In genomic region chr20:11807070-11807741, GRCh38 we compare ENCODE assay signal across 15 cellular contexts.
A peak's percentile ranks its signal among the peaks of the same experiment; 100 is the strongest.
DNase-seq lines count a peak whose midpoint lies in the region; ATAC-seq and TF ChIP-seq lines count a peak whose summit lies in the region.
"Had no signal": no experiment of that assay in that cellular context is flagged by ENCODE, and none has a peak within 500 bp of the region (broad histone marks: within the 10 kb centered on the region; RNA-seq: fewer than 3 reads in every experiment).

No MANE protein-coding gene starts in this region.

- H3K9me3 ChIP-seq in SJSA1 (replicated peaks), result no peaks in the 10 kb centered on the region
- peaks cover 0 to 4% (median 0%) of the 10 kb centered on the region in 4 donors for H3K9me3 ChIP-seq in sigmoid colon
- no peaks in the 10 kb centered on the region for H3K9me3 ChIP-seq in tibial artery
- H3K9me3 ChIP-seq: suprapubic skin had no signal

- DNase-seq in GM04504 (ENCODE audit: low read depth) (peak; percentile 82), SJSA1 (ENCODE audit: low read depth in 1 of 2, low spot score in 2 of 2) (peak; percentile 47 to 82), fibroblast of peridontal ligament (ENCODE audit: extremely low read depth) (peak; percentile 96), sigmoid colon (no peak), tibial artery (no peak)
- no peak for DNase-seq in activated CD4-positive, CD25-positive, alpha-beta regulatory T cell treated with anti-CD3 and anti-CD28 coated beads, Interleukin-2, amount 50 U/mL, for 72 hours
- DNase-seq: activated B cell treated with CpG ODN at 0.5 μM for 24 hours; DMS79; NCI-H2171; nephron progenitor cell; stimulated activated CD4-positive, alpha-beta T cell treated with anti-CD3 and anti-CD28 coated beads, Interleukin-4, amount 100 ng/mL, for 24 hours had no signal

- no peak for TF ChIP-seq CTCF in sigmoid colon (IDR thresholded peaks at IDR 0.05)
- TF ChIP-seq CTCF in tibial artery (IDR thresholded peaks at IDR 0.05), result no peak

- TF ChIP-seq POLR2A in sigmoid colon (IDR thresholded peaks at IDR 0.05), result no peak

- WGBS in sigmoid colon, 2 donors, result 47 to 64% methylated on average over 3 of the region's 3 CpGs

- H3K36me3 ChIP-seq in SJSA1, result no peaks in the 10 kb centered on the region
- no peaks in the 10 kb centered on the region for H3K36me3 ChIP-seq in sigmoid colon
- no peaks in the 10 kb centered on the region for H3K36me3 ChIP-seq in tibial artery
- H3K36me3 ChIP-seq: suprapubic skin had no signal

- no peak for TF ChIP-seq EP300 in sigmoid colon (IDR thresholded peaks at IDR 0.05)

- H3K27me3 ChIP-seq in SJSA1 (replicated peaks) (no peaks in the 10 kb centered on the region), sigmoid colon (no peaks in the 10 kb centered on the region), tibial artery (no peaks in the 10 kb centered on the region)
- H3K27me3 ChIP-seq: suprapubic skin had no signal

- H3K4me1 ChIP-seq in SJSA1 (replicated peaks) (peaks cover 39% of the 10 kb centered on the region), sigmoid colon (peaks cover 0 to 21% (median 15%) of the 10 kb centered on the region in 4 donors), tibial artery (peaks cover 0 to 18% (median 4%) of the 10 kb centered on the region in 4 donors)

- H3K27ac ChIP-seq in SJSA1 (peak overlapping the region; percentile 80), sigmoid colon (peak overlapping the region in 3 of 4 donors; percentile 20 to 59 (median 47)), tibial artery (no peak overlapping the region)
- H3K27ac ChIP-seq: suprapubic skin had no signal

- H3K4me3 ChIP-seq in SJSA1 (no peak overlapping the region), sigmoid colon (no peak overlapping the region), tibial artery (no peak overlapping the region)
- H3K4me3 ChIP-seq: K562, suprapubic skin had no signal

- intact Hi-C loops in sigmoid colon (cut with DNase I), result no loop called here
- intact Hi-C loops in tibial artery (cut with DNase I; ENCODE audit: low total_unique reads), result no loop called here

- ATAC-seq in GM21526 (IDR thresholded peaks at IDR 0.05; ENCODE audit: low FRiP score, unreplicated experiment) (no peak), HG03135 (IDR thresholded peaks at IDR 0.05; ENCODE audit: unreplicated experiment) (no peak)
- ATAC-seq: K562 had no signal

Comparison
In these comparisons a context has a peak if more than half of its experiments do, and no peak if none do; other contexts are left out.
1. DNase-seq: peak in GM04504 (single experiment), SJSA1 (2 of 2) and fibroblast of peridontal ligament (single experiment); none in sigmoid colon (single experiment), activated CD4-positive, CD25-positive, alpha-beta regulatory T cell treated with anti-CD3 and anti-CD28 coated beads, Interleukin-2, amount 50 U/mL, for 72 hours (single experiment) and tibial artery (0 of 2).
2. H3K27ac ChIP-seq: peak in SJSA1 (single experiment) and sigmoid colon (3 of 4); none in tibial artery (0 of 2).